Comparison of ENCODE assay signal across 6 cellular contexts in the genomic region with DNA sequence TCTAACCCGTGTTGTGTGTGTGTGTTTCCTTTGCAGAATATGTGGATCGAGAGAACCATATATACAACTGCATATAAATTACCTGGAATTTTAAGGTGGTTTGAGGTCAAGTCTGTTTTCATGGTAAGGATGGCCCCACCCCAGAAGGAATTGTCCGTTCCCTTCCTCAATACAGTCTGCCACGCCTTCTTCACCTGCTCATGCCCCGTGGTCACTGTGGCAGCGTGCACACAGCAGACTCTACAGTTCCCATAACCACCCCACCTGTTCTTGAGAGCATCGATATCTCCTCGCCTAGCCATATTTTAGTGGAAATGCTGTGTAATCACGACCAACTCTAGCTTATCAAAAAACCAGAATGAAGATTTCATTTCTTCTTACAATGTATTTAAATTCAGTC.
"Had no signal": no experiment of that assay in that cellular context is flagged by ENCODE, and none has a peak within 500 bp of the region (broad histone marks: within the 10 kb centered on the region; RNA-seq: fewer than 3 reads in every experiment).

No MANE protein-coding gene starts in this region.

- H2AFZ ChIP-seq: GM23338 had no signal

- H3K4me3 ChIP-seq: GM23338 had no signal

- H3K9me3 Mint-ChIP-seq: GM23338, H9, IgD-negative memory B cell had no signal

- H3K4me2 ChIP-seq: GM23338 had no signal

- H3K4me3 Mint-ChIP-seq: GM23338, H9, IgD-negative memory B cell had no signal

- H3K27ac Mint-ChIP-seq: GM23338, H9, IgD-negative memory B cell had no signal

- DNase-seq: H9, HCEC 1CT, KBM-7 had no signal

- ATAC-seq: GM23338, HepG2 had no signal

- H3K27me3 Mint-ChIP-seq: IgD-negative memory B cell had no signal

- H3K4me1 Mint-ChIP-seq: IgD-negative memory B cell had no signal
